In the genomic region with DNA sequence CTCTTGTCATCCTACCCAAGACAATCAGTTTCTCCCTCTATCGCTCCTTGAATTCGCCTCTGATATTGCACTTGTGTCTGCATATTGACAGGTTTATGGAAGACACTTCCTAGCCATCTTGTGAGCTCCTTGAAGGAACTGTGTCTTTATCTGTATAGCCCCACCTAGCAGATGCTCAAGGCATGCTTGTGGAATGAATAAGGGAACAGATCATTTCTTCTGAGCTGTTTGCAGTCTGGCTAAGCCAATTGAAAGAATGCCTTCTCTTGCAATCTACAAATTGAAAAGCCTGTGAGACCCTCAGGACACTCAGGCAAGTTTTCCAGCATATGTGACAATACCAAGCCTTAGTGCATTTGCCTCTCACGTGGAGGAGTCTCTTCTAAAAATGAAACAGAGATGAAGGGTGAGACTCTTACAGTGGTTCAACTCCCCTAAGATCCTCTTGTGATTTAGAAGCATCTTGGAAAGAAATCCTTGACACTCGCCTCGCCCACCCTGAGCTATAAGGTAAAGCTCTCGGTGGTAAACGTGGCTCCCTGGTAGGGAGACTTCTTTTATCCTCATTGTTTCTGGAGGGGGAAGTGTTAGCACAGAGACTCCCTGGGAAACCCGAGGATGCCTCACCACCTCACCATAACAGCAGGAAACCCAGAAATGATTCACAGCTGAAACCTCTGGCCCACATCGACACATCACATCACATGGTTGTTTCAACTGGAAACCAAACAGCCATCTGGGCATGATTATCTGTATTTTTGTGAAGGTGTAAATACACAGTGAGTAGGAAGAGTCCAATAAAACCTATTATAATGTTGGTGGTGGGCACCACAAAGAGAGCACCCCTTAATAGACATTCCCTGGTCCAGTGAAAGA, we compare ENCODE assay signal across 8 cellular contexts.
DNase-seq lines count a peak whose midpoint lies in the region; ATAC-seq lines count a peak whose summit lies in the region.

No MANE protein-coding gene starts in this region.

- 26 to 28% methylated on average over 9 of the region's 9 CpGs for WGBS in GM23248 (ENCODE audit: low coverage in 1 of 2, low lambda C conversion rate in 2 of 2, missing lambda C conversion rate in 2 of 2), 2 experiments

- H3K27ac ChIP-seq in GM23248 = peak overlapping the region; percentile 97

- H2AFZ ChIP-seq in GM23248 = peak overlapping the region; percentile 75

- ATAC-seq in stimulated activated naive CD8-positive, alpha-beta T cell treated with anti-CD3 and anti-CD28 coated beads, Interleukin-15, Interleukin-2, amounts not matched to agents 100 U/mL and 50 U/mL, for 24 hours = peak; percentile 95

- no peaks in the 10 kb centered on the region; the same call in 1 of the 2 replicates for H3K27me3 ChIP-seq in GM23248 (replicated peaks; ENCODE audit: insufficient read depth)

- no peaks in the 10 kb centered on the region for H3K9me2 ChIP-seq in GM23248 (ENCODE audit: insufficient read depth)

- in situ Hi-C loops in GM23248 (cut with MboI) = no loop called here

- no peaks in the 10 kb centered on the region for H3K79me2 ChIP-seq in GM23248 (ENCODE audit: insufficient read depth)

- peak; percentile 81 for DNase-seq in A172 (ENCODE audit: low spot score)
- DNase-seq in GM23248 = peak; percentile 97
- peak; percentile 22 to 26 for DNase-seq in activated CD4-positive, alpha-beta T cell treated with anti-CD3 and anti-CD28 coated beads for 4 hours
- peak; percentile 95 for DNase-seq in fibroblast of peridontal ligament (ENCODE audit: extremely low read depth)
- DNase-seq in stimulated activated naive CD8-positive, alpha-beta T cell treated with anti-CD3 and anti-CD28 coated beads, Interleukin-15, Interleukin-2, amounts not matched to agents 100 U/mL and 50 U/mL, for 24 hours = peak; percentile 51
- no peak for DNase-seq in NCI-H446 treated with DMSO at 0.1 percent for 48 hours (lab: John Stamatoyannopoulos, UW)
- no peak for DNase-seq in NCI-H2081 (lab: John Stamatoyannopoulos, UW)
- no peak for DNase-seq in NCI-H446 (lab: John Stamatoyannopoulos, UW)

- peak overlapping the region; percentile 90 for H3K9ac ChIP-seq in GM23248

- H3K4me3 ChIP-seq in GM23248 = peak overlapping the region; percentile 72

- no peaks in the 10 kb centered on the region for H4K20me1 ChIP-seq in GM23248 (ENCODE audit: insufficient read depth)

- no peaks in the 10 kb centered on the region for H3K36me3 ChIP-seq in GM23248 (ENCODE audit: low read depth)

- H3K9me3 ChIP-seq in GM23248 (ENCODE audit: low read depth) = no peaks in the 10 kb centered on the region

- peaks cover 9% of the 10 kb centered on the region for H3F3A ChIP-seq in GM23248 (ENCODE audit: insufficient read depth)

- peak overlapping the region; percentile 99 for H3K4me2 ChIP-seq in GM23248 (ENCODE audit: unreplicated experiment)

- peaks cover 18% of the 10 kb centered on the region for H3K4me1 ChIP-seq in GM23248 (ENCODE audit: insufficient read depth)

Comparison
In these comparisons a context has a peak if more than half of its experiments do, and no peak if none do; other contexts are left out.
1. DNase-seq: peak in A172 (single experiment), GM23248 (single experiment), activated CD4-positive, alpha-beta T cell treated with anti-CD3 and anti-CD28 coated beads for 4 hours (2 of 2), fibroblast of peridontal ligament (single experiment) and stimulated activated naive CD8-positive, alpha-beta T cell treated with anti-CD3 and anti-CD28 coated beads, Interleukin-15, Interleukin-2, amounts not matched to agents 100 U/mL and 50 U/mL, for 24 hours (single experiment); none in NCI-H446 treated with DMSO at 0.1 percent for 48 hours (single experiment), NCI-H2081 (0 of 2) and NCI-H446 (0 of 2).